In the genomic region with DNA sequence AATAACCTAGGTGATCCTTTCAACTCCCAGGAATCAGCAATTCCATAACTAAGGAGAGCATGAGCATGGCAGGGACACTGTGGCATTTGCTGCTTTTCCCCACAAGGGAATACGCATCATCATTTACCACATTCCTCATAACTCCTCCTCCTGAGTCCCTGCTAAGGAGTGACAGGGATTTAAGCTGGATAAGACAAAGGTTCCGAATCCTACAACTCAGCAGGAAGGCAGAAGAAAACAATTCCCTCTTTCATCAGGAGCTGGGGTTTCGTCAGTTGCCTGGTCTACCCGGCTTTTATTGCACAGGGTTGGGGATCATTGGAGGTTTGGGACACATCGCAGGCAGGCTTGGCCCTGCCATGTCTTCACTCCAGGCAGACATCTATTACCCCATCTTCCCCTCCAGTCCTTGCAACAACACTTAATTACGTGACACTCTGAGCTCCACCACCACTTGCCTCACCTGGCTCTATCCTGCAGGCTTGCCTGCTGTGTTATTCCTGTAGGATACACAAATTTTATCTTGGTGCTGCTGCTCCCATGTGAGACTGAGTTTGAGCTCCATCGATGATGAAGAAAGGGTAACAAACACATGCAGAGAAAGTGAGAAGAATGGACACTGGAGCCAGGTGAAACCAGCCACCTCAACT, we compare ENCODE assay signal across 26 cellular contexts.
DNase-seq lines count a peak whose midpoint lies in the region; ATAC-seq and TF ChIP-seq lines count a peak whose summit lies in the region.
"Had no signal": no experiment of that assay in that cellular context is flagged by ENCODE, and none has a peak within 500 bp of the region (broad histone marks: within the 10 kb centered on the region; RNA-seq: fewer than 3 reads in every experiment).

No MANE protein-coding gene starts in this region.

- H3K4me1 Mint-ChIP-seq in GM23338, result peaks cover 19% of the 10 kb centered on the region
- no peaks in the 10 kb centered on the region for H3K4me1 Mint-ChIP-seq in activated CD8-positive, alpha-beta T cell treated with anti-CD3 and anti-CD28 coated beads, Interleukin-2, amount 10 ng/mL, durations not matched to agents 7 days and 5 days (ENCODE audit: low read depth)
- no peaks in the 10 kb centered on the region for H3K4me1 Mint-ChIP-seq in activated CD4-positive, alpha-beta memory T cell treated with anti-CD3 and anti-CD28 coated beads for 36 hours (ENCODE audit: low read depth)

- DNase-seq in GM23338 (ENCODE audit: low spot score) (peak; percentile 55), RWPE2 (ENCODE audit: low spot score) (no peak), iPS DF 6.9 (ENCODE audit: low read depth, low spot score) (peak; percentile 13), SKM-1 (lab: John Stamatoyannopoulos, UW; ENCODE audit: unreplicated experiment) (no peak)
- no peak for DNase-seq in activated CD8-positive, alpha-beta T cell treated with anti-CD3 and anti-CD28 coated beads, Interleukin-2, amount 10 ng/mL, durations not matched to agents 7 days and 5 days
- DNase-seq in activated CD4-positive, alpha-beta memory T cell treated with anti-CD3 and anti-CD28 coated beads for 36 hours, result no peak
- DNase-seq: activated CD4-positive, CD25-positive, alpha-beta regulatory T cell treated with anti-CD3 and anti-CD28 coated beads, Interleukin-2, amount 50 U/mL, for 72 hours; activated CD8-positive, alpha-beta T cell treated with anti-CD3 and anti-CD28 coated beads for 36 hours; activated gamma-delta T cell treated with Interleukin-2 at 50 U/mL for 16 hours; CD8-positive, alpha-beta T cell; central memory CD4-positive, alpha-beta T cell; gastrocnemius medialis; GDM1; KBM-7; NCI-H1417 treated with DMSO at 0.1 percent for 48 hours; NCI-H2081 treated with DMSO at 0.1 percent for 48 hours; NCI-H226; pancreas; Peyer's patch; retina had no signal

- H3F3A ChIP-seq in GM23338 (replicated peaks; ENCODE audit: low read depth), result no peaks in the 10 kb centered on the region

- TF ChIP-seq CTCF in GM23338 (conservative IDR thresholded peaks at IDR 0.05; ENCODE audit: low read depth in 2 of 2), result no peak
- TF ChIP-seq CTCF in RWPE2 (IDR thresholded peaks at IDR 0.05; ENCODE audit: poor library complexity, severe bottlenecking), result no peak

- WGBS in iPS DF 6.9 (ENCODE audit: insufficient coverage, insufficient read length), result no CpG with 5 or more reads among the region's 7 CpGs

- intact Hi-C loops in activated CD4-positive, alpha-beta memory T cell treated with anti-CD3 and anti-CD28 coated beads for 36 hours (cut with micrococcal nuclease), result no loop called here

- H3K9me2 ChIP-seq in GM23338 (ENCODE audit: insufficient read depth), result peaks cover 6% of the 10 kb centered on the region; the same call in 1 of the 2 replicates

- 0 out of 2 replicates have a peak overlapping the region, but pooled peaks have one; percentile 49 for H2AFZ ChIP-seq in GM23338
- H2AFZ ChIP-seq: hepatocyte had no signal

- H4K20me1 ChIP-seq in GM23338 (replicated peaks; ENCODE audit: insufficient read depth), result no peaks in the 10 kb centered on the region

- ATAC-seq in GM23338 (peak; percentile 91), RWPE2 (ENCODE audit: low read depth) (no peak), GM21825 (IDR thresholded peaks at IDR 0.05; ENCODE audit: unreplicated experiment) (no peak)
- no peak for ATAC-seq in activated CD8-positive, alpha-beta T cell treated with anti-CD3 and anti-CD28 coated beads, Interleukin-2, amount 10 ng/mL, durations not matched to agents 7 days and 5 days
- ATAC-seq: activated CD8-positive, alpha-beta T cell treated with anti-CD3 and anti-CD28 coated beads for 36 hours; CD8-positive, alpha-beta T cell; HCT116 had no signal

- POLR2A ChIA-PET in activated CD8-positive, alpha-beta T cell treated with anti-CD3 and anti-CD28 coated beads, Interleukin-2, amount 10 ng/mL, durations not matched to agents 7 days and 5 days (lab: Charles Lee), result interaction anchor here (0.6 kb wide), 1 partner anchor 297 kb away, joined by 3 read pairs; no protein-coding TSS in a partner anchor
- POLR2A ChIA-PET in activated CD4-positive, alpha-beta memory T cell treated with anti-CD3 and anti-CD28 coated beads for 36 hours (lab: Charles Lee), result no interaction called here

- no peaks in the 10 kb centered on the region for H3K27me3 ChIP-seq in GM23338 (ENCODE audit: insufficient read depth)
- H3K27me3 ChIP-seq in RWPE2 (ENCODE audit: insufficient read depth, poor library complexity, severe bottlenecking), result no peaks in the 10 kb centered on the region
- no peaks in the 10 kb centered on the region for H3K27me3 ChIP-seq in iPS DF 6.9 (ENCODE audit: control insufficient read depth, insufficient read depth, low read length)
- H3K27me3 ChIP-seq: gastrocnemius medialis, hepatocyte, pancreas, Peyer's patch, SJSA1 had no signal

- H3K4me2 ChIP-seq in GM23338, result 0 out of 2 replicates have a peak overlapping the region, but pooled peaks have one; percentile 20

- H3K27me3 Mint-ChIP-seq in GM23338 (ENCODE audit: insufficient read depth, low read depth, poor library complexity), result peaks cover 8% of the 10 kb centered on the region
- H3K27me3 Mint-ChIP-seq in activated CD8-positive, alpha-beta T cell treated with anti-CD3 and anti-CD28 coated beads, Interleukin-2, amount 10 ng/mL, durations not matched to agents 7 days and 5 days (ENCODE audit: low read depth), result no peaks in the 10 kb centered on the region
- H3K27me3 Mint-ChIP-seq in activated CD4-positive, alpha-beta memory T cell treated with anti-CD3 and anti-CD28 coated beads for 36 hours, result no peaks in the 10 kb centered on the region
- H3K27me3 Mint-ChIP-seq: activated CD8-positive, alpha-beta T cell treated with anti-CD3 and anti-CD28 coated beads for 36 hours had no signal

- no peak overlapping the region for H3K4me3 Mint-ChIP-seq in GM23338
- no peak overlapping the region for H3K4me3 Mint-ChIP-seq in activated CD8-positive, alpha-beta T cell treated with anti-CD3 and anti-CD28 coated beads, Interleukin-2, amount 10 ng/mL, durations not matched to agents 7 days and 5 days
- no peak overlapping the region for H3K4me3 Mint-ChIP-seq in activated CD4-positive, alpha-beta memory T cell treated with anti-CD3 and anti-CD28 coated beads for 36 hours
- H3K4me3 Mint-ChIP-seq: activated CD8-positive, alpha-beta T cell treated with anti-CD3 and anti-CD28 coated beads for 36 hours; CD8-positive, alpha-beta T cell; type B pancreatic cell had no signal

- CTCF ChIA-PET in activated CD8-positive, alpha-beta T cell treated with anti-CD3 and anti-CD28 coated beads, Interleukin-2, amount 10 ng/mL, durations not matched to agents 7 days and 5 days (lab: Charles Lee), result no interaction called here
- CTCF ChIA-PET in activated CD4-positive, alpha-beta memory T cell treated with anti-CD3 and anti-CD28 coated beads for 36 hours (lab: Charles Lee), result no interaction called here

- no peak overlapping the region for H3K4me3 ChIP-seq in GM23338
- no peak overlapping the region for H3K4me3 ChIP-seq in RWPE2 (ENCODE audit: severe bottlenecking)
- no peak overlapping the region for H3K4me3 ChIP-seq in iPS DF 6.9 (ENCODE audit: low read length)
- H3K4me3 ChIP-seq: hepatocyte, pancreas, Peyer's patch, SJSA1 had no signal

- H3K4me1 ChIP-seq in GM23338 (ENCODE audit: insufficient read depth) (peaks cover 14% of the 10 kb centered on the region), RWPE2 (ENCODE audit: insufficient read depth, poor library complexity, severe bottlenecking) (peaks cover 64% of the 10 kb centered on the region), iPS DF 6.9 (ENCODE audit: control insufficient read depth, insufficient read depth, low read length) (peaks cover 5% of the 10 kb centered on the region; the same call in 1 of the 2 replicates)

- H3K27ac ChIP-seq in GM23338 (ENCODE audit: low read depth) (no peak overlapping the region), RWPE2 (ENCODE audit: poor library complexity, severe bottlenecking) (peak overlapping the region; percentile 99), iPS DF 6.9 (ENCODE audit: low read length) (no peak overlapping the region)
- H3K27ac ChIP-seq: pancreas, SJSA1 had no signal

- no peaks in the 10 kb centered on the region for H3K36me3 ChIP-seq in GM23338 (ENCODE audit: insufficient read depth)
- no peaks in the 10 kb centered on the region for H3K36me3 ChIP-seq in RWPE2 (ENCODE audit: low read depth)
- no peaks in the 10 kb centered on the region for H3K36me3 ChIP-seq in iPS DF 6.9 (ENCODE audit: control insufficient read depth, insufficient read depth, low read length)
- H3K36me3 ChIP-seq: gastrocnemius medialis, pancreas, Peyer's patch, SJSA1 had no signal

- no peaks in the 10 kb centered on the region for H3K79me2 ChIP-seq in GM23338 (replicated peaks; ENCODE audit: insufficient read depth)
- H3K79me2 ChIP-seq: hepatocyte had no signal

- no peaks in the 10 kb centered on the region for H3K9me3 ChIP-seq in RWPE2 (ENCODE audit: severe bottlenecking)
- no peaks in the 10 kb centered on the region for H3K9me3 ChIP-seq in iPS DF 6.9 (ENCODE audit: control insufficient read depth, insufficient read depth, low read length)
- H3K9me3 ChIP-seq: gastrocnemius medialis, pancreas, Peyer's patch, SJSA1 had no signal

- no peaks in the 10 kb centered on the region for H3K9me3 Mint-ChIP-seq in GM23338
- H3K9me3 Mint-ChIP-seq in activated CD8-positive, alpha-beta T cell treated with anti-CD3 and anti-CD28 coated beads, Interleukin-2, amount 10 ng/mL, durations not matched to agents 7 days and 5 days (ENCODE audit: insufficient read depth), result no peaks in the 10 kb centered on the region
- no peaks in the 10 kb centered on the region for H3K9me3 Mint-ChIP-seq in activated CD4-positive, alpha-beta memory T cell treated with anti-CD3 and anti-CD28 coated beads for 36 hours
- H3K9me3 Mint-ChIP-seq: activated CD8-positive, alpha-beta T cell treated with anti-CD3 and anti-CD28 coated beads for 36 hours; CD8-positive, alpha-beta T cell; nephron had no signal

- no peaks in the 10 kb centered on the region for H3K36me3 Mint-ChIP-seq in GM23338 (ENCODE audit: low read depth)
- H3K36me3 Mint-ChIP-seq in activated CD8-positive, alpha-beta T cell treated with anti-CD3 and anti-CD28 coated beads, Interleukin-2, amount 10 ng/mL, durations not matched to agents 7 days and 5 days (ENCODE audit: low read depth), result no peaks in the 10 kb centered on the region
- no peaks in the 10 kb centered on the region for H3K36me3 Mint-ChIP-seq in activated CD4-positive, alpha-beta memory T cell treated with anti-CD3 and anti-CD28 coated beads for 36 hours
- H3K36me3 Mint-ChIP-seq: CD8-positive, alpha-beta T cell; type B pancreatic cell had no signal

- no peak overlapping the region for H3K27ac Mint-ChIP-seq in GM23338
- no peak overlapping the region for H3K27ac Mint-ChIP-seq in activated CD8-positive, alpha-beta T cell treated with anti-CD3 and anti-CD28 coated beads, Interleukin-2, amount 10 ng/mL, durations not matched to agents 7 days and 5 days
- no peak overlapping the region for H3K27ac Mint-ChIP-seq in activated CD4-positive, alpha-beta memory T cell treated with anti-CD3 and anti-CD28 coated beads for 36 hours
- H3K27ac Mint-ChIP-seq: activated CD8-positive, alpha-beta T cell treated with anti-CD3 and anti-CD28 coated beads for 36 hours; CD8-positive, alpha-beta T cell; type B pancreatic cell had no signal

TF ChIP-seq in GM23338, 12 proteins besides CTCF, POLR2A, EP300 and RAD21 (continues in another document):
- no peak for TF ChIP-seq EZH2phosphoT487 (IDR thresholded peaks at IDR 0.05; ENCODE audit: unreplicated experiment)
- no peak for TF ChIP-seq EZH2 (IDR thresholded peaks at IDR 0.05; ENCODE audit: low read depth, unreplicated experiment)
- no peak for TF ChIP-seq ZNF114 (CRISPR knock-in tag; IDR thresholded peaks at IDR 0.05)
- TF ChIP-seq CREB1 (CRISPR knock-in tag; IDR thresholded peaks at IDR 0.05; ENCODE audit: low read depth), result no peak

Comparison
In these comparisons a context has a peak if more than half of its experiments do, and no peak if none do; other contexts are left out.
1. DNase-seq: peak in GM23338 (single experiment) and iPS DF 6.9 (single experiment); none in RWPE2 (single experiment), activated CD8-positive, alpha-beta T cell treated with anti-CD3 and anti-CD28 coated beads, Interleukin-2, amount 10 ng/mL, durations not matched to agents 7 days and 5 days (single experiment), SKM-1 (single experiment) and activated CD4-positive, alpha-beta memory T cell treated with anti-CD3 and anti-CD28 coated beads for 36 hours (single experiment).